In genomic region chr16:85364323-85365040, GRCh38 we compare ENCODE assay signal across 21 cellular contexts.
DNase-seq lines count a peak whose midpoint lies in the region; ATAC-seq and TF ChIP-seq lines count a peak whose summit lies in the region.
"Had no signal": no experiment of that assay in that cellular context is flagged by ENCODE, and none has a peak within 500 bp of the region (broad histone marks: within the 10 kb centered on the region; RNA-seq: fewer than 3 reads in every experiment).

No MANE protein-coding gene starts in this region.

- H3K4me3 ChIP-seq in upper lobe of right lung: no peak overlapping the region
- H3K4me3 ChIP-seq: heart left ventricle, left ventricle myocardium inferior, mucosa of descending colon, uterus had no signal

- POLR2A ChIA-PET in activated CD8-positive, alpha-beta T cell treated with anti-CD3 and anti-CD28 coated beads, Interleukin-2, amount 10 ng/mL, durations not matched to agents 7 days and 5 days (lab: Charles Lee): no interaction called here
- POLR2A ChIA-PET in activated CD8-positive, alpha-beta T cell treated with anti-CD3 and anti-CD28 coated beads for 36 hours (lab: Charles Lee): no interaction called here

- TF ChIP-seq CTCF in activated CD8-positive, alpha-beta T cell treated with anti-CD3 and anti-CD28 coated beads for 36 hours (IDR thresholded peaks at IDR 0.05): no peak
- TF ChIP-seq CTCF in chondrocyte (IDR thresholded peaks at IDR 0.05): no peak
- TF ChIP-seq CTCF in mesothelial cell of epicardium (IDR thresholded peaks at IDR 0.05; ENCODE audit: unreplicated experiment): no peak
- no peak for TF ChIP-seq CTCF in upper lobe of right lung (IDR thresholded peaks at IDR 0.05)

- no peak overlapping the region for H3K27ac ChIP-seq in upper lobe of right lung
- H3K27ac ChIP-seq: 22Rv1, left ventricle myocardium inferior, uterus had no signal

- ATAC-seq in activated CD8-positive, alpha-beta T cell treated with anti-CD3 and anti-CD28 coated beads, Interleukin-2, amount 10 ng/mL, durations not matched to agents 7 days and 5 days: no peak
- ATAC-seq in activated CD8-positive, alpha-beta T cell treated with anti-CD3 and anti-CD28 coated beads for 36 hours: no peak
- ATAC-seq in upper lobe of right lung (no peak), left cardiac atrium (no peak)
- ATAC-seq: heart left ventricle; stimulated activated naive CD8-positive, alpha-beta T cell treated with anti-CD3 and anti-CD28 coated beads, Interleukin-15, Interleukin-2, amounts not matched to agents 100 U/mL and 50 U/mL, for 24 hours had no signal

- H3K4me1 Mint-ChIP-seq in activated CD8-positive, alpha-beta T cell treated with anti-CD3 and anti-CD28 coated beads, Interleukin-2, amount 10 ng/mL, durations not matched to agents 7 days and 5 days (ENCODE audit: low read depth): no peaks in the 10 kb centered on the region
- H3K4me1 Mint-ChIP-seq in activated CD8-positive, alpha-beta T cell treated with anti-CD3 and anti-CD28 coated beads for 36 hours (ENCODE audit: low read depth): no peaks in the 10 kb centered on the region
- H3K4me1 Mint-ChIP-seq in chondrocyte (ENCODE audit: low read depth) (peaks cover 40% of the 10 kb centered on the region), mesothelial cell of epicardium (peaks cover 49% of the 10 kb centered on the region)
- H3K4me1 Mint-ChIP-seq in activated naive CD4-positive, alpha-beta T cell treated with anti-CD3 and anti-CD28 coated beads, Interleukin-2, amount 10 ng/mL, durations not matched to agents 7 days and 5 days: no peaks in the 10 kb centered on the region
- H3K4me1 Mint-ChIP-seq: activated CD4-positive, alpha-beta T cell treated with anti-CD3 and anti-CD28 coated beads, Interleukin-2, amount 10 ng/mL, durations not matched to agents 24 days and 14 days had no signal

- no peaks in the 10 kb centered on the region for H3K9me3 ChIP-seq in upper lobe of right lung
- H3K9me3 ChIP-seq: left ventricle myocardium inferior, mucosa of descending colon had no signal

- intact Hi-C loops in activated CD8-positive, alpha-beta T cell treated with anti-CD3 and anti-CD28 coated beads for 36 hours (cut with micrococcal nuclease): no loop called here
- intact Hi-C loops in upper lobe of right lung (cut with DNase I): no loop called here
- intact Hi-C loops in left cardiac atrium (cut with DNase I): no loop called here

- H3K27ac Mint-ChIP-seq in activated CD8-positive, alpha-beta T cell treated with anti-CD3 and anti-CD28 coated beads, Interleukin-2, amount 10 ng/mL, durations not matched to agents 7 days and 5 days: peak overlapping the region; percentile 23
- no peak overlapping the region for H3K27ac Mint-ChIP-seq in activated CD8-positive, alpha-beta T cell treated with anti-CD3 and anti-CD28 coated beads for 36 hours
- H3K27ac Mint-ChIP-seq in chondrocyte (ENCODE audit: unreplicated experiment) (peak overlapping the region; percentile 89), mesothelial cell of epicardium (peak overlapping the region; percentile 64)
- H3K27ac Mint-ChIP-seq in activated naive CD4-positive, alpha-beta T cell treated with anti-CD3 and anti-CD28 coated beads, Interleukin-2, amount 10 ng/mL, durations not matched to agents 7 days and 5 days: no peak overlapping the region
- H3K27ac Mint-ChIP-seq: activated CD4-positive, alpha-beta T cell treated with anti-CD3 and anti-CD28 coated beads, Interleukin-2, amount 10 ng/mL, durations not matched to agents 24 days and 14 days had no signal

- no peaks in the 10 kb centered on the region for H3K36me3 ChIP-seq in upper lobe of right lung
- H3K36me3 ChIP-seq: heart left ventricle, left ventricle myocardium inferior, uterus had no signal

- no peaks in the 10 kb centered on the region for H3K36me3 Mint-ChIP-seq in activated CD8-positive, alpha-beta T cell treated with anti-CD3 and anti-CD28 coated beads, Interleukin-2, amount 10 ng/mL, durations not matched to agents 7 days and 5 days (ENCODE audit: low read depth)
- H3K36me3 Mint-ChIP-seq in activated CD8-positive, alpha-beta T cell treated with anti-CD3 and anti-CD28 coated beads for 36 hours (ENCODE audit: low read depth): no peaks in the 10 kb centered on the region
- H3K36me3 Mint-ChIP-seq in chondrocyte (ENCODE audit: low read depth): no peaks in the 10 kb centered on the region
- peaks cover 6% of the 10 kb centered on the region for H3K36me3 Mint-ChIP-seq in mesothelial cell of epicardium
- no peaks in the 10 kb centered on the region for H3K36me3 Mint-ChIP-seq in activated naive CD4-positive, alpha-beta T cell treated with anti-CD3 and anti-CD28 coated beads, Interleukin-2, amount 10 ng/mL, durations not matched to agents 7 days and 5 days

- H3K9me3 Mint-ChIP-seq in activated CD8-positive, alpha-beta T cell treated with anti-CD3 and anti-CD28 coated beads, Interleukin-2, amount 10 ng/mL, durations not matched to agents 7 days and 5 days (ENCODE audit: insufficient read depth): no peaks in the 10 kb centered on the region
- no peaks in the 10 kb centered on the region for H3K9me3 Mint-ChIP-seq in activated CD8-positive, alpha-beta T cell treated with anti-CD3 and anti-CD28 coated beads for 36 hours
- peaks cover 5% of the 10 kb centered on the region for H3K9me3 Mint-ChIP-seq in chondrocyte (ENCODE audit: low read depth)
- peaks cover 7% of the 10 kb centered on the region for H3K9me3 Mint-ChIP-seq in mesothelial cell of epicardium
- no peaks in the 10 kb centered on the region for H3K9me3 Mint-ChIP-seq in activated naive CD4-positive, alpha-beta T cell treated with anti-CD3 and anti-CD28 coated beads, Interleukin-2, amount 10 ng/mL, durations not matched to agents 7 days and 5 days
- H3K9me3 Mint-ChIP-seq: activated CD4-positive, alpha-beta T cell treated with anti-CD3 and anti-CD28 coated beads, Interleukin-2, amount 10 ng/mL, durations not matched to agents 24 days and 14 days had no signal

- CTCF ChIA-PET in activated CD8-positive, alpha-beta T cell treated with anti-CD3 and anti-CD28 coated beads, Interleukin-2, amount 10 ng/mL, durations not matched to agents 7 days and 5 days (lab: Charles Lee): interaction anchor here (1.6 kb wide), 1 partner anchor 58 kb away, joined by 3 read pairs; no protein-coding TSS in a partner anchor
- CTCF ChIA-PET in activated CD8-positive, alpha-beta T cell treated with anti-CD3 and anti-CD28 coated beads for 36 hours (lab: Charles Lee): interaction anchor here (1.0 to 1.2 kb wide), 2 partner anchors 29 to 67 kb away, joined by 3 to 4 read pairs; no protein-coding TSS in a partner anchor
- CTCF ChIA-PET in activated naive CD4-positive, alpha-beta T cell treated with anti-CD3 and anti-CD28 coated beads, Interleukin-2, amount 10 ng/mL, durations not matched to agents 7 days and 5 days (lab: Charles Lee): interaction anchor here (0.6 to 1.2 kb wide), 2 partner anchors 111 to 381 kb away, joined by 3 read pairs; no protein-coding TSS in a partner anchor

- no peak overlapping the region for H3K4me3 Mint-ChIP-seq in activated CD8-positive, alpha-beta T cell treated with anti-CD3 and anti-CD28 coated beads, Interleukin-2, amount 10 ng/mL, durations not matched to agents 7 days and 5 days
- H3K4me3 Mint-ChIP-seq in activated CD8-positive, alpha-beta T cell treated with anti-CD3 and anti-CD28 coated beads for 36 hours: no peak overlapping the region
- H3K4me3 Mint-ChIP-seq in chondrocyte (ENCODE audit: unreplicated experiment): no peak overlapping the region
- H3K4me3 Mint-ChIP-seq in mesothelial cell of epicardium: no peak overlapping the region
- no peak overlapping the region for H3K4me3 Mint-ChIP-seq in activated naive CD4-positive, alpha-beta T cell treated with anti-CD3 and anti-CD28 coated beads, Interleukin-2, amount 10 ng/mL, durations not matched to agents 7 days and 5 days
- H3K4me3 Mint-ChIP-seq: activated CD4-positive, alpha-beta T cell treated with anti-CD3 and anti-CD28 coated beads, Interleukin-2, amount 10 ng/mL, durations not matched to agents 24 days and 14 days had no signal

- H3K27me3 ChIP-seq in upper lobe of right lung: no peaks in the 10 kb centered on the region
- H3K27me3 ChIP-seq: heart left ventricle, uterus had no signal

- no peak for DNase-seq in activated CD8-positive, alpha-beta T cell treated with anti-CD3 and anti-CD28 coated beads, Interleukin-2, amount 10 ng/mL, durations not matched to agents 7 days and 5 days
- DNase-seq in activated CD8-positive, alpha-beta T cell treated with anti-CD3 and anti-CD28 coated beads for 36 hours: no peak
- DNase-seq in chondrocyte (ENCODE audit: low spot score): no peak
- no peak for DNase-seq in mesothelial cell of epicardium (ENCODE audit: low spot score in 2 of 2, unreplicated experiment in 2 of 2)
- peak; percentile 65 for DNase-seq in upper lobe of right lung
- DNase-seq in NCI-H226: no peak
- DNase-seq in left cardiac atrium: no peak
- no peak for DNase-seq in activated naive CD4-positive, alpha-beta T cell treated with anti-CD3 and anti-CD28 coated beads, Interleukin-2, amount 10 ng/mL, durations not matched to agents 7 days and 5 days
- DNase-seq: activated CD4-positive, alpha-beta T cell treated with anti-CD3 and anti-CD28 coated beads, Interleukin-2, amount 10 ng/mL, durations not matched to agents 24 days and 14 days; activated CD8-positive, alpha-beta memory T cell treated with anti-CD3 and anti-CD28 coated beads, Interleukin-2, amount 50 U/mL, for 4 hours; activated effector memory CD4-positive, alpha-beta T cell treated with Interleukin-2 at 50 U/mL for 16 hours; amygdala; central memory CD4-positive, alpha-beta T cell; heart left ventricle; left ventricle myocardium inferior; mucosa of descending colon; NCI-H524; stimulated activated CD4-positive, alpha-beta T cell treated with anti-CD3 and anti-CD28 coated beads, Interleukin-4, amount 100 ng/mL, for 1 hour; stimulated activated naive CD8-positive, alpha-beta T cell treated with anti-CD3 and anti-CD28 coated beads, Interleukin-15, Interleukin-2, amounts not matched to agents 100 U/mL and 50 U/mL, for 24 hours; uterus had no signal

- peaks cover 8% of the 10 kb centered on the region for H3K27me3 Mint-ChIP-seq in activated CD8-positive, alpha-beta T cell treated with anti-CD3 and anti-CD28 coated beads, Interleukin-2, amount 10 ng/mL, durations not matched to agents 7 days and 5 days (ENCODE audit: low read depth)
- no peaks in the 10 kb centered on the region for H3K27me3 Mint-ChIP-seq in activated CD8-positive, alpha-beta T cell treated with anti-CD3 and anti-CD28 coated beads for 36 hours
- H3K27me3 Mint-ChIP-seq in chondrocyte (ENCODE audit: low read depth): peaks cover 2% of the 10 kb centered on the region
- H3K27me3 Mint-ChIP-seq in mesothelial cell of epicardium (ENCODE audit: low read depth): no peaks in the 10 kb centered on the region
- peaks cover 15% of the 10 kb centered on the region for H3K27me3 Mint-ChIP-seq in activated naive CD4-positive, alpha-beta T cell treated with anti-CD3 and anti-CD28 coated beads, Interleukin-2, amount 10 ng/mL, durations not matched to agents 7 days and 5 days

- peaks cover 3% of the 10 kb centered on the region for H3K4me1 ChIP-seq in upper lobe of right lung
- H3K4me1 ChIP-seq: uterus had no signal

Comparison
In these comparisons a context has a peak if more than half of its experiments do, and no peak if none do; other contexts are left out.
1. H3K27ac Mint-ChIP-seq: peak in activated CD8-positive, alpha-beta T cell treated with anti-CD3 and anti-CD28 coated beads, Interleukin-2, amount 10 ng/mL, durations not matched to agents 7 days and 5 days (single experiment), chondrocyte (single experiment) and mesothelial cell of epicardium (single experiment); none in activated CD8-positive, alpha-beta T cell treated with anti-CD3 and anti-CD28 coated beads for 36 hours (single experiment) and activated naive CD4-positive, alpha-beta T cell treated with anti-CD3 and anti-CD28 coated beads, Interleukin-2, amount 10 ng/mL, durations not matched to agents 7 days and 5 days (single experiment).